Comparison of ENCODE assay signal across 21 cellular contexts in genomic region chr22:30337461-30337778, GRCh38.
"Had no signal": no experiment of that assay in that cellular context is flagged by ENCODE, and none has a peak within 500 bp of the region (broad histone marks: within the 10 kb centered on the region; RNA-seq: fewer than 3 reads in every experiment).

No MANE protein-coding gene starts in this region.

- H3K9me3 Mint-ChIP-seq: activated CD4-positive, alpha-beta T cell treated with anti-CD3 and anti-CD28 coated beads, Interleukin-2, amount 10 ng/mL, durations not matched to agents 24 days and 14 days; activated naive CD8-positive, alpha-beta T cell treated with anti-CD3 and anti-CD28 coated beads for 36 hours; activated T-helper 17 cell treated with anti-CD3 and anti-CD28 coated beads, Interleukin-2, amount 50 U/mL, for 72 hours; endodermal cell; memory B cell; nephron; stimulated activated naive B cell treated with anti-CD40 and anti-IgM and Interleukin-4, amounts not matched to agents 10 μg/mL and 1 μg/mL and 100 μg/mL, for 72 hours; T-helper 2 cell treated with Interferon-gamma antibody and Interleukin-4, amounts not matched to agents 5 μg/mL and 100 μg/mL, for 36 hours had no signal

- H3K9ac ChIP-seq: parathyroid adenoma had no signal

- H2AFZ ChIP-seq: parathyroid adenoma had no signal

- H3K79me2 ChIP-seq: parathyroid adenoma had no signal

- H3K27ac Mint-ChIP-seq: activated CD4-positive, alpha-beta T cell treated with anti-CD3 and anti-CD28 coated beads, Interleukin-2, amount 10 ng/mL, durations not matched to agents 24 days and 14 days; activated T-helper 17 cell treated with anti-CD3 and anti-CD28 coated beads, Interleukin-2, amount 50 U/mL, for 72 hours; endodermal cell; memory B cell; nephron; stimulated activated naive B cell treated with anti-CD40 and anti-IgM and Interleukin-4, amounts not matched to agents 10 μg/mL and 1 μg/mL and 100 μg/mL, for 72 hours; T-helper 2 cell treated with Interferon-gamma antibody and Interleukin-4, amounts not matched to agents 5 μg/mL and 100 μg/mL, for 36 hours had no signal

- H3K27me3 Mint-ChIP-seq: activated CD4-positive, alpha-beta T cell treated with anti-CD3 and anti-CD28 coated beads, Interleukin-2, amount 10 ng/mL, durations not matched to agents 24 days and 14 days; activated naive CD8-positive, alpha-beta T cell treated with anti-CD3 and anti-CD28 coated beads for 36 hours; activated T-helper 17 cell treated with anti-CD3 and anti-CD28 coated beads, Interleukin-2, amount 50 U/mL, for 72 hours; memory B cell; stimulated activated naive B cell treated with anti-CD40 and anti-IgM and Interleukin-4, amounts not matched to agents 10 μg/mL and 1 μg/mL and 100 μg/mL, for 72 hours had no signal

- H3K4me3 Mint-ChIP-seq: activated CD4-positive, alpha-beta T cell treated with anti-CD3 and anti-CD28 coated beads, Interleukin-2, amount 10 ng/mL, durations not matched to agents 24 days and 14 days; activated CD8-positive, alpha-beta T cell treated with anti-CD3 and anti-CD28 coated beads, Interleukin-2, amount 10 ng/mL, durations not matched to agents 7 days and 5 days; activated naive CD8-positive, alpha-beta T cell treated with anti-CD3 and anti-CD28 coated beads for 36 hours; activated T-helper 17 cell treated with anti-CD3 and anti-CD28 coated beads, Interleukin-2, amount 50 U/mL, for 72 hours; endodermal cell; memory B cell; nephron; stimulated activated naive B cell treated with anti-CD40 and anti-IgM and Interleukin-4, amounts not matched to agents 10 μg/mL and 1 μg/mL and 100 μg/mL, for 72 hours; T-helper 2 cell treated with Interferon-gamma antibody and Interleukin-4, amounts not matched to agents 5 μg/mL and 100 μg/mL, for 36 hours had no signal

- H3K4me3 ChIP-seq: esophagus squamous epithelium, gastroesophageal sphincter, upper lobe of right lung had no signal

- ATAC-seq: activated CD4-positive, CD25-positive, alpha-beta regulatory T cell treated with anti-CD3 and anti-CD28 coated beads, Interleukin-2, amount 50 U/mL, for 24 hours; activated CD8-positive, alpha-beta T cell treated with anti-CD3 and anti-CD28 coated beads, Interleukin-2, amount 10 ng/mL, durations not matched to agents 7 days and 5 days; activated T-helper 17 cell treated with anti-CD3 and anti-CD28 coated beads, Interleukin-2, amount 50 U/mL, for 72 hours; gastroesophageal sphincter; SK-N-SH treated with all-trans-retinoic acid at 6 μM for 48 hours; stimulated activated naive B cell treated with anti-CD40 and anti-IgM and Interleukin-4, amounts not matched to agents 10 μg/mL and 1 μg/mL and 100 μg/mL, for 72 hours; upper lobe of right lung had no signal

- H3K9me3 ChIP-seq: esophagus squamous epithelium, gastroesophageal sphincter, neutrophil, upper lobe of right lung had no signal

- H3K27ac ChIP-seq: esophagus squamous epithelium, neutrophil, parathyroid adenoma, upper lobe of right lung, VCaP had no signal

- DNase-seq: activated CD4-positive, alpha-beta T cell treated with anti-CD3 and anti-CD28 coated beads, Interleukin-2, amount 10 ng/mL, durations not matched to agents 24 days and 14 days; activated CD8-positive, alpha-beta T cell treated with anti-CD3 and anti-CD28 coated beads, Interleukin-2, amount 10 ng/mL, durations not matched to agents 7 days and 5 days; activated naive CD8-positive, alpha-beta T cell treated with anti-CD3 and anti-CD28 coated beads for 36 hours; amniotic stem cell; cortex of kidney; endodermal cell; esophagus squamous epithelium; stimulated activated CD4-positive, alpha-beta T cell treated with anti-CD3 and anti-CD28 coated beads, Interleukin-2, amount 100 ng/mL, for 48 hours; stimulated activated CD8-positive, alpha-beta memory T cell treated with anti-CD3 and anti-CD28 coated beads, Interleukin-4, amount 100 ng/mL, for 48 hours; stimulated activated naive B cell treated with anti-CD40 and anti-IgM and Interleukin-4, amounts not matched to agents 10 μg/mL and 1 μg/mL and 100 μg/mL, for 72 hours; upper lobe of right lung had no signal

- H3K4me1 Mint-ChIP-seq: endodermal cell, memory B cell, nephron had no signal

- H3K27me3 ChIP-seq: esophagus squamous epithelium, gastroesophageal sphincter, neutrophil, upper lobe of right lung had no signal

- H3K4me1 ChIP-seq: esophagus squamous epithelium, parathyroid adenoma, upper lobe of right lung had no signal
